Comparison of ENCODE assay signal across 19 cellular contexts in genomic region chr4:62881901-62882300, GRCh38.
DNase-seq lines count a peak whose midpoint lies in the region; ATAC-seq, FAIRE-seq and TF ChIP-seq lines count a peak whose summit lies in the region.
"Had no signal": no experiment of that assay in that cellular context is flagged by ENCODE, and none has a peak within 500 bp of the region (broad histone marks: within the 10 kb centered on the region; RNA-seq: fewer than 3 reads in every experiment).

No MANE protein-coding gene starts in this region.

- 31% methylated on average over 3 of the region's 3 CpGs for WGBS in SK-N-SH (ENCODE audit: low lambda C conversion rate)

- CTCF ChIA-PET in SK-N-SH (lab: Yijun Ruan, JAX) = no interaction called here

- TF ChIP-seq RAD21 in SK-N-SH (IDR thresholded peaks at IDR 0.05; ENCODE audit: low read length) = no peak

- POLR2A ChIA-PET in SK-N-SH (lab: Yijun Ruan, JAX) = no interaction called here

- H3K27me3 ChIP-seq in SK-N-SH (ENCODE audit: insufficient read depth) = no peaks in the 10 kb centered on the region

- TF ChIP-seq EP300 in SK-N-SH (IDR thresholded peaks at IDR 0.05; ENCODE audit: borderline replicate concordance in 1 of 2, low read depth in 1 of 2, low read length in 1 of 2) = no peak

- in situ Hi-C loops in G401 (cut with HindIII; ENCODE audit: low sequenced_read_pairs) = no loop called here

- TF ChIP-seq CTCF in SK-N-SH (IDR thresholded peaks at IDR 0.05) (no peak), choroid plexus epithelial cell (conservative IDR thresholded peaks at IDR 0.05; ENCODE audit: low read depth, low read length) (no peak)

- H3K4me2 ChIP-seq in SK-N-SH = no peak overlapping the region
- H3K4me2 ChIP-seq: KMS-11, PC-9 had no signal

- H3K9me3 ChIP-seq in SK-N-SH = no peaks in the 10 kb centered on the region

- FAIRE-seq in RCC 7860 (lab: Jason Lieb, UNC) = peak; percentile 83

- H3F3A ChIP-seq in SK-N-SH (replicated peaks; ENCODE audit: insufficient read depth) = no peaks in the 10 kb centered on the region

- no peak overlapping the region for H2AFZ ChIP-seq in SK-N-SH (ENCODE audit: low read depth)
- H2AFZ ChIP-seq: PC-9 had no signal

- H3K4me3 ChIP-seq in SK-N-SH (ENCODE audit: low read depth in 2 of 2, low read length in 1 of 2) (no peak overlapping the region), choroid plexus epithelial cell (ENCODE audit: low read depth, low read length) (no peak overlapping the region)
- H3K4me3 ChIP-seq: PC-9 had no signal

- DNase-seq in SK-N-SH = no peak
- DNase-seq in RCC 7860 (ENCODE audit: low spot score) = peak; percentile 24
- DNase-seq in choroid plexus epithelial cell (ENCODE audit: low read depth) = peak; percentile 4
- peak; percentile 0 for DNase-seq in renal cortical epithelial cell (ENCODE audit: low read depth)
- no peak for DNase-seq in T-helper 2 cell
- no peak for DNase-seq in G401 (ENCODE audit: low spot score)
- DNase-seq: CD4-positive, CD25-positive, alpha-beta regulatory T cell; EL; H9; NCI-H1048; NCI-H1436 treated with DMSO at 0.1 percent for 48 hours; NCI-H2029 treated with DMSO at 0.1 percent for 48 hours; NCI-H748 treated with DMSO at 0.1 percent for 48 hours; PC-9 had no signal

- H3K9ac ChIP-seq in SK-N-SH = no peak overlapping the region
- H3K9ac ChIP-seq: KMS-11 had no signal

- H3K27ac ChIP-seq in SK-N-SH (ENCODE audit: low read depth in 2 of 2, low read length in 1 of 2) = no peak overlapping the region
- H3K27ac ChIP-seq: 22Rv1, KMS-11, PC-9 had no signal

- no peaks in the 10 kb centered on the region for H3K4me1 ChIP-seq in SK-N-SH (ENCODE audit: control insufficient read depth in 1 of 2, insufficient read depth in 2 of 2, low read depth in 1 of 2, low read length in 1 of 2)

- no peaks in the 10 kb centered on the region for H3K9me2 ChIP-seq in SK-N-SH

- ATAC-seq in SK-N-SH treated with all-trans-retinoic acid at 6 μM for 48 hours = no peak
- ATAC-seq in GM21381 (IDR thresholded peaks at IDR 0.05; ENCODE audit: unreplicated experiment) = no peak
- ATAC-seq: Right ventricle myocardium inferior had no signal

- no peaks in the 10 kb centered on the region for H3K36me3 ChIP-seq in SK-N-SH (replicated peaks in 1 of 2; ENCODE audit: control insufficient read depth in 1 of 2, insufficient read depth in 2 of 2, low read length in 1 of 2)

- no peaks in the 10 kb centered on the region for H4K20me1 ChIP-seq in SK-N-SH (ENCODE audit: insufficient read depth)

- no peaks in the 10 kb centered on the region for H3K79me2 ChIP-seq in SK-N-SH (ENCODE audit: insufficient read depth)

TF ChIP-seq in SK-N-SH treated with all-trans-retinoic acid at 6 μM for 48 hours, 23 proteins besides CTCF, POLR2A, EP300 and RAD21:
- TF ChIP-seq ISL1 (CRISPR knock-in tag; IDR thresholded peaks at IDR 0.05) (peak; percentile 34; the same call in 1 of the 2 replicates), ZNF565 (CRISPR knock-in tag; conservative IDR thresholded peaks at IDR 0.05; ENCODE audit: low read depth) (no peak)

TF ChIP-seq in SK-N-SH, 30 proteins besides CTCF, POLR2A, EP300 and RAD21:
- no peak for TF ChIP-seq CHD2 (IDR thresholded peaks at IDR 0.05; ENCODE audit: low read length, partially characterized antibody)
- TF ChIP-seq SIN3A (IDR thresholded peaks at IDR 0.05; ENCODE audit: borderline replicate concordance, low read depth, low read length) = no peak
- TF ChIP-seq GATA2 (CRISPR knock-in tag; IDR thresholded peaks at IDR 0.05) = no peak

Comparison
In these comparisons a context has a peak if more than half of its experiments do, and no peak if none do; other contexts are left out.
1. DNase-seq: peak in RCC 7860 (single experiment), choroid plexus epithelial cell (single experiment) and renal cortical epithelial cell (single experiment); none in SK-N-SH (single experiment), T-helper 2 cell (0 of 5) and G401 (single experiment).